9 cellular contexts compared by ENCODE assay signal in the genomic region with DNA sequence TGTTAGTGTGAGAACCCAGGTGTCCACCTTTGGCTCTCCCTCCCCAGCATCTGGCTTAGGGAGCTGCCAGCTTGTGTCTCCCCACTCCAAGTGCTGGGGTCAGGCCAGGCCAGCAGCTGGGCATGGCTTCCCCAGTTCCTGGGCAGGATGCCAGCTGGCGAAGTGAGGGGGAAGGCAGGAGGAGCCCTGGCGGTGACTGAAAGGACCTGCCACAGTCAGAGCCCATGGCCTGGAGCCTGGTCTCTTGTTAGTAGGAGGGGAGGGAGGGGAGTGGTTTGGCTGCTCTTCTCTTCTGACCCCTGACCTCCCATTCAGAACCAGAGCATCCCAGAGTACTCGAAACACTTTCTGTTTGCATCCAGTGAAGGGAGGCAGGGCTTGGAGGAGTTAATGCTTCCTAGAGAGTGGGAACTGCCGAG. TPM values are rescaled to one million over a fixed set of nuclear protein-coding genes. Genes with fewer than 3 reads are reported as not detected.
DNase-seq lines count a peak whose midpoint lies in the region; ATAC-seq, FAIRE-seq and TF ChIP-seq lines count a peak whose summit lies in the region.
"Had no signal": no experiment of that assay in that cellular context is flagged by ENCODE, and none has a peak within 500 bp of the region (broad histone marks: within the 10 kb centered on the region; RNA-seq: fewer than 3 reads in every experiment).

No MANE protein-coding gene starts in this region.

- H3F3A ChIP-seq in neural progenitor cell (ENCODE audit: low read depth): peaks cover 44% of the 10 kb centered on the region

- H4K20me1 ChIP-seq in neural progenitor cell (ENCODE audit: low read depth): peaks cover 12% of the 10 kb centered on the region

- H3K4me3 Mint-ChIP-seq in activated naive CD4-positive, alpha-beta T cell treated with anti-CD3 and anti-CD28 coated beads for 36 hours: no peak overlapping the region
- H3K4me3 Mint-ChIP-seq in neural progenitor cell: no peak overlapping the region

- peaks cover 12% of the 10 kb centered on the region for H3K27me3 ChIP-seq in neural progenitor cell

- ATAC-seq in A549 (peak; percentile 53 to 71), HG02642 (IDR thresholded peaks at IDR 0.05; ENCODE audit: poor library complexity, unreplicated experiment) (no peak), GM21367 (IDR thresholded peaks at IDR 0.05; ENCODE audit: unreplicated experiment) (no peak)

- no peak overlapping the region for H2AFZ ChIP-seq in neural progenitor cell (replicated peaks)

- H3K4me1 ChIP-seq in A549 (peaks cover 21% of the 10 kb centered on the region), neural progenitor cell (peaks cover 41% of the 10 kb centered on the region)

- H3K4me1 Mint-ChIP-seq in activated naive CD4-positive, alpha-beta T cell treated with anti-CD3 and anti-CD28 coated beads for 36 hours (ENCODE audit: low read depth): peaks cover 5% of the 10 kb centered on the region
- H3K4me1 Mint-ChIP-seq in neural progenitor cell: no peaks in the 10 kb centered on the region

- H3K36me3 ChIP-seq in neural progenitor cell: no peaks in the 10 kb centered on the region

- no peak for TF ChIP-seq EP300 in A549 (IDR thresholded peaks at IDR 0.05)

- DNase-seq in A549 (ENCODE audit: low read depth in 1 of 2, low spot score in 1 of 2) (peak; percentile 92 to 98), H54 (ENCODE audit: insufficient read length, low spot score) (peak; percentile 96), NCI-H69 (lab: John Stamatoyannopoulos, UW) (peak; percentile 98), foreskin fibroblast (peak; percentile 95 to 98), neural progenitor cell (ENCODE audit: low spot score) (peak; percentile 88)
- peak; percentile 52 for DNase-seq in activated naive CD4-positive, alpha-beta T cell treated with anti-CD3 and anti-CD28 coated beads for 36 hours

- H3K4me3 ChIP-seq in A549 (peak overlapping the region; percentile 49; the same call in 2 of the 3 replicates), foreskin fibroblast (ENCODE audit: low read depth in 1 of 2, low read length in 2 of 2) (peak overlapping the region in 1 of 2 donors; percentile 60), neural progenitor cell (no peak overlapping the region)

- no peaks in the 10 kb centered on the region for H3K79me2 ChIP-seq in neural progenitor cell (ENCODE audit: low read depth)

- no peak overlapping the region for H3K27ac Mint-ChIP-seq in activated naive CD4-positive, alpha-beta T cell treated with anti-CD3 and anti-CD28 coated beads for 36 hours
- peak overlapping the region; percentile 79 for H3K27ac Mint-ChIP-seq in neural progenitor cell

- H3K4me2 ChIP-seq in A549 (peak overlapping the region; percentile 92), neural progenitor cell (peak overlapping the region; percentile 95)

- TF ChIP-seq CTCF in A549 (IDR thresholded peaks at IDR 0.05) (no peak; the same call in 2 of the 3 replicates), foreskin fibroblast (IDR thresholded peaks at IDR 0.05; ENCODE audit: low read depth, low read length) (peak; percentile 45), neural progenitor cell (IDR thresholded peaks at IDR 0.05) (peak; percentile 46)

- 20% methylated on average over 4 of the region's 4 CpGs for WGBS in A549 (ENCODE audit: missing lambda C conversion rate)

- H3K9ac ChIP-seq in neural progenitor cell: no peak overlapping the region

- no peaks in the 10 kb centered on the region for H3K27me3 Mint-ChIP-seq in activated naive CD4-positive, alpha-beta T cell treated with anti-CD3 and anti-CD28 coated beads for 36 hours (ENCODE audit: low read depth)
- peaks cover 6% of the 10 kb centered on the region for H3K27me3 Mint-ChIP-seq in neural progenitor cell (ENCODE audit: insufficient read depth, low read depth)

- CTCF ChIA-PET in A549 (lab: Yijun Ruan, JAX): interaction anchor here (0.7 to 2.3 kb wide), 17 partner anchors 9 to 171 kb away, joined by 3 to 19 read pairs (median 3); partner anchors contain the start of gene RNF227
- CTCF ChIA-PET in activated naive CD4-positive, alpha-beta T cell treated with anti-CD3 and anti-CD28 coated beads for 36 hours (lab: Charles Lee): interaction anchor here (1.2 to 1.5 kb wide), 2 partner anchors 26 to 27 kb away, joined by 4 read pairs; no protein-coding TSS in a partner anchor

- no peaks in the 10 kb centered on the region for H3K9me3 Mint-ChIP-seq in activated naive CD4-positive, alpha-beta T cell treated with anti-CD3 and anti-CD28 coated beads for 36 hours
- H3K9me3 Mint-ChIP-seq in neural progenitor cell: no peaks in the 10 kb centered on the region

- H3K9me3 ChIP-seq in A549: no peaks in the 10 kb centered on the region
- H3K9me3 ChIP-seq in neural progenitor cell (ENCODE audit: low read depth): no peaks in the 10 kb centered on the region

- peak; percentile 19 to 34; a peak in 2 of 5 replicates for TF ChIP-seq RAD21 in A549 (conservative IDR thresholded peaks at IDR 0.05 in 1 of 2, IDR thresholded peaks at IDR 0.05 in 1 of 2)

- POLR2A ChIA-PET in A549 (lab: Yijun Ruan, JAX): interaction anchor here (0.6 to 1.0 kb wide), 2 partner anchors 32 to 237 kb away, joined by 5 read pairs; partner anchors contain the start of gene NAA38

- FAIRE-seq in A549 (lab: Jason Lieb, UNC): peak; percentile 94
- peak; percentile 50 for FAIRE-seq in H54 (lab: Jason Lieb, UNC)
- FAIRE-seq: GM18507 had no signal

- TF ChIP-seq POLR2A in A549 (IDR thresholded peaks at IDR 0.05; ENCODE audit: low read length) (no peak), H54 (IDR thresholded peaks at IDR 0.05; ENCODE audit: low read depth, low read length) (no peak)

- peak overlapping the region; percentile 98 for H3K27ac ChIP-seq in A549
- H3K27ac ChIP-seq in neural progenitor cell: no peak overlapping the region

- H3K36me3 Mint-ChIP-seq in activated naive CD4-positive, alpha-beta T cell treated with anti-CD3 and anti-CD28 coated beads for 36 hours (ENCODE audit: low read depth): peaks cover 36% of the 10 kb centered on the region
- peaks cover 12% of the 10 kb centered on the region for H3K36me3 Mint-ChIP-seq in neural progenitor cell

- intact Hi-C loops in activated naive CD4-positive, alpha-beta T cell treated with anti-CD3 and anti-CD28 coated beads for 36 hours (cut with micrococcal nuclease): loop anchor here (5.0 kb wide), 1 partner anchor 298 kb away; no protein-coding TSS in a partner anchor

TF ChIP-seq in A549, 52 proteins besides CTCF, POLR2A, EP300 and RAD21 (continues in another document):
- TF ChIP-seq BHLHE40 (IDR thresholded peaks at IDR 0.05; ENCODE audit: low read depth, low read length): no peak
- no peak for TF ChIP-seq USF2 (IDR thresholded peaks at IDR 0.05)
- no peak for TF ChIP-seq CBX8 (IDR thresholded peaks at IDR 0.05)

RNA-seq across cellular contexts. Expression of gene CHD3, which starts 0.6 kb away (rescaled TPM):
- polyA plus RNA-seq in A549 (2011; rRNA removed): 56.3 and 69.7 TPM in 2 replicates
- polyA plus RNA-seq in A549 (2012; cell fraction: cytosol; rRNA removed): 65.2 and 89.0 TPM in 2 replicates
- 224 and 249 TPM in 2 replicates for polyA plus RNA-seq in A549 (2012; cell fraction: nucleus; rRNA removed)
- 88.0 to 113 TPM (median 111 TPM) in 3 replicates for polyA plus RNA-seq in A549 (2017; fragmentation: RNase III; extraction: RNeasy Plus Mini Kit Qiagen cat#74134 plus additional on column Dnase treatment)
- polyA minus RNA-seq in A549 (2011; rRNA and poly(A)+ RNA removed): 139 and 156 TPM in 2 replicates
- 100 to 1,000 TPM; 180 to 185 TPM for total RNA-seq in activated naive CD4-positive, alpha-beta T cell treated with anti-CD3 and anti-CD28 coated beads for 36 hours
- total RNA-seq in neural progenitor cell (ENCODE audit: low replicate concordance): 12.8 and 28.0 TPM in 2 replicates

RNA-seq across cellular contexts. Expression of gene RNF227, which starts 26.9 kb away (rescaled TPM):
- 2.1 and 2.4 TPM in 2 replicates for polyA plus RNA-seq in A549 (2011; rRNA removed)
- polyA plus RNA-seq in A549 (2012; cell fraction: cytosol; rRNA removed): 3.2 and 6.1 TPM in 2 replicates
- polyA plus RNA-seq in A549 (2012; cell fraction: nucleus; rRNA removed): 3.4 and 3.5 TPM in 2 replicates
- polyA plus RNA-seq in A549 (2017; fragmentation: RNase III; extraction: RNeasy Plus Mini Kit Qiagen cat#74134 plus additional on column Dnase treatment): 1.7 to 4.1 TPM (median 3.7 TPM) in 3 replicates
- polyA minus RNA-seq in A549 (2011; rRNA and poly(A)+ RNA removed): 0.62 and 0.63 TPM in 2 replicates
- total RNA-seq in activated naive CD4-positive, alpha-beta T cell treated with anti-CD3 and anti-CD28 coated beads for 36 hours: 1 to 10 TPM; 3.1 to 3.8 TPM
- 4.0 and 4.8 TPM in 2 replicates for total RNA-seq in neural progenitor cell (ENCODE audit: low replicate concordance)

RNA-seq across cellular contexts. Expression of gene CYB5D1, which starts 31.4 kb away (rescaled TPM):
- polyA plus RNA-seq in A549 (2011; rRNA removed): 17.7 and 20.4 TPM in 2 replicates
- polyA plus RNA-seq in A549 (2012; cell fraction: cytosol; rRNA removed): 15.8 and 19.3 TPM in 2 replicates
- polyA plus RNA-seq in A549 (2012; cell fraction: nucleus; rRNA removed): 16.0 and 16.3 TPM in 2 replicates
- 26.4 to 28.2 TPM (median 28.1 TPM) in 3 replicates for polyA plus RNA-seq in A549 (2017; fragmentation: RNase III; extraction: RNeasy Plus Mini Kit Qiagen cat#74134 plus additional on column Dnase treatment)
- 10.9 and 13.0 TPM in 2 replicates for polyA minus RNA-seq in A549 (2011; rRNA and poly(A)+ RNA removed)
- total RNA-seq in activated naive CD4-positive, alpha-beta T cell treated with anti-CD3 and anti-CD28 coated beads for 36 hours: 1 to 10 TPM; 6.1 to 6.5 TPM
- total RNA-seq in neural progenitor cell (ENCODE audit: low replicate concordance): 11.5 and 12.9 TPM in 2 replicates

RNA-seq across cellular contexts. Expression of gene NAA38, which starts 31.8 kb away (rescaled TPM):
- polyA plus RNA-seq in A549 (2011; rRNA removed) (98.9 and 102 TPM in 2 replicates), A549 (2017; fragmentation: RNase III; extraction: RNeasy Plus Mini Kit Qiagen cat#74134 plus additional on column Dnase treatment) (268 to 287 TPM (median 275 TPM) in 3 replicates)
- 518 TPM in 2 replicates for polyA plus RNA-seq in A549 (2012; cell fraction: cytosol; rRNA removed)
- polyA plus RNA-seq in A549 (2012; cell fraction: nucleus; rRNA removed): 332 and 388 TPM in 2 replicates
- polyA minus RNA-seq in A549 (2011; rRNA and poly(A)+ RNA removed): 18.6 and 32.8 TPM in 2 replicates
- 10 to 100 TPM; 75.0 to 75.3 TPM for total RNA-seq in activated naive CD4-positive, alpha-beta T cell treated with anti-CD3 and anti-CD28 coated beads for 36 hours
- 8.6 and 27.4 TPM in 2 replicates for total RNA-seq in neural progenitor cell (ENCODE audit: low replicate concordance)

RNA-seq across cellular contexts. Expression of gene TMEM88, which starts 34.3 kb away (rescaled TPM):
- polyA plus RNA-seq in A549 (2011; rRNA removed) (0.48 and 0.57 TPM in 2 replicates), A549 (2017; fragmentation: RNase III; extraction: RNeasy Plus Mini Kit Qiagen cat#74134 plus additional on column Dnase treatment) (0.17 to 0.73 TPM (median 0.33 TPM) in 3 replicates)
- 0.29 and 0.44 TPM in 2 replicates for polyA plus RNA-seq in A549 (2012; cell fraction: cytosol; rRNA removed)
- polyA plus RNA-seq in A549 (2012; cell fraction: nucleus; rRNA removed): 11.6 and 16.8 TPM in 2 replicates
- polyA minus RNA-seq in A549 (2011; rRNA and poly(A)+ RNA removed): 0.54 TPM in 1 of 2 replicates, not detected in the other
- 1 to 10 TPM; 1.2 to 1.5 TPM for total RNA-seq in activated naive CD4-positive, alpha-beta T cell treated with anti-CD3 and anti-CD28 coated beads for 36 hours
- 13.8 and 53.7 TPM in 2 replicates for total RNA-seq in neural progenitor cell (ENCODE audit: low replicate concordance)

Comparison
In these comparisons a context has a peak if more than half of its experiments do, and no peak if none do; other contexts are left out.
1. ATAC-seq: peak in A549 (2 of 2); none in HG02642 (single experiment) and GM21367 (single experiment).
2. Peak in every context shown above with its lines, with median percentiles within 50 percentile points of each other: DNase-seq.